8 cellular contexts compared by ENCODE assay signal in genomic region chr1:66542811-66543767, GRCh38. TPM values are rescaled to one million over a fixed set of nuclear protein-coding genes. Genes with fewer than 3 reads are reported as not detected.
DNase-seq lines count a peak whose midpoint lies in the region; ATAC-seq and TF ChIP-seq lines count a peak whose summit lies in the region.

No MANE protein-coding gene starts in this region.

- intact Hi-C loops in Calu3 (cut with micrococcal nuclease; ENCODE audit: unreplicated experiment) (no loop called here), spleen (cut with DNase I; ENCODE audit: low total_unique reads) (no loop called here)
- intact Hi-C loops in CD8-positive, alpha-beta T cell (cut with DNase I, micrococcal nuclease): no loop called here

- POLR2A ChIA-PET in CD8-positive, alpha-beta T cell (lab: Charles Lee): no interaction called here

- no peak for ATAC-seq in CD8-positive, alpha-beta T cell

- H3K9me3 ChIP-seq in CD8-positive, alpha-beta T cell (ENCODE audit: low read length): no peaks in the 10 kb centered on the region
- no peaks in the 10 kb centered on the region for H3K9me3 ChIP-seq in spleen

- H3K36me3 ChIP-seq in CD8-positive, alpha-beta T cell (ENCODE audit: insufficient read depth, low read length): no peaks in the 10 kb centered on the region
- H3K36me3 ChIP-seq in spleen: no peaks in the 10 kb centered on the region

- no peaks in the 10 kb centered on the region for H3K27me3 ChIP-seq in CD8-positive, alpha-beta T cell (ENCODE audit: insufficient read depth, low read length)
- H3K27me3 ChIP-seq in spleen (replicated peaks in 1 of 7): no peaks in the 10 kb centered on the region

- WGBS in spleen, 5 donors: 65 to 79% (median 77%) methylated on average over 8 of the region's 8 CpGs

- CTCF ChIA-PET in Calu3 (lab: Charles Lee): interaction anchor here (0.6 to 1.1 kb wide), 2 partner anchors 9 kb away, joined by 4 to 5 read pairs; partner anchors contain the start of gene SGIP1
- CTCF ChIA-PET in CD8-positive, alpha-beta T cell (lab: Charles Lee): no interaction called here

- no peak overlapping the region for H3K4me3 ChIP-seq in epithelial cell of esophagus (ENCODE audit: low read length)
- no peak overlapping the region for H3K4me3 ChIP-seq in CD8-positive, alpha-beta T cell (ENCODE audit: low read depth, low read length)
- H3K4me3 ChIP-seq in spleen: no peak overlapping the region

- peaks cover 5% of the 10 kb centered on the region for H3K9me3 Mint-ChIP-seq in Calu3 (ENCODE audit: low read depth, unreplicated experiment)
- H3K9me3 Mint-ChIP-seq in neural crest cell: no peaks in the 10 kb centered on the region
- H3K9me3 Mint-ChIP-seq in immature natural killer cell: peaks cover 0 to 3% (median 0%) of the 10 kb centered on the region in 6 donors
- no peaks in the 10 kb centered on the region for H3K9me3 Mint-ChIP-seq in CD8-positive, alpha-beta T cell

- H3K4me3 Mint-ChIP-seq in Calu3 (ENCODE audit: low read depth, unreplicated experiment) (no peak overlapping the region), neural crest cell (no peak overlapping the region), immature natural killer cell (no peak overlapping the region)
- no peak overlapping the region for H3K4me3 Mint-ChIP-seq in CD8-positive, alpha-beta T cell

- H3K27ac Mint-ChIP-seq in Calu3 (ENCODE audit: unreplicated experiment) (peak overlapping the region; percentile 24), neural crest cell (ENCODE audit: unreplicated experiment) (peak overlapping the region; percentile 90), immature natural killer cell (no peak overlapping the region)
- no peak overlapping the region for H3K27ac Mint-ChIP-seq in CD8-positive, alpha-beta T cell

- no peak for TF ChIP-seq CTCF in Calu3 (IDR thresholded peaks at IDR 0.05; ENCODE audit: unreplicated experiment)
- TF ChIP-seq CTCF in epithelial cell of esophagus (IDR thresholded peaks at IDR 0.05; ENCODE audit: insufficient read depth, low read depth, low read length, missing control alignments): no peak
- no peak for TF ChIP-seq CTCF in neural crest cell (conservative IDR thresholded peaks at IDR 0.05)
- no peak for TF ChIP-seq CTCF in CD8-positive, alpha-beta T cell (IDR thresholded peaks at IDR 0.05)
- no peak for TF ChIP-seq CTCF in spleen (IDR thresholded peaks at IDR 0.05 in 8 of 11, conservative IDR thresholded peaks at IDR 0.05 in 3 of 11)

- TF ChIP-seq POLR2A in spleen (IDR thresholded peaks at IDR 0.05): no peak

- H3K36me3 Mint-ChIP-seq in Calu3 (ENCODE audit: insufficient read depth, unreplicated experiment) (peaks cover 9% of the 10 kb centered on the region), neural crest cell (ENCODE audit: low read depth) (no peaks in the 10 kb centered on the region), immature natural killer cell (no peaks in the 10 kb centered on the region)
- H3K36me3 Mint-ChIP-seq in CD8-positive, alpha-beta T cell: no peaks in the 10 kb centered on the region

- no peaks in the 10 kb centered on the region for H3K4me1 ChIP-seq in CD8-positive, alpha-beta T cell (ENCODE audit: insufficient read depth, low read length)
- no peaks in the 10 kb centered on the region for H3K4me1 ChIP-seq in spleen

- BruUV-seq in Calu3 (replicated peaks; lab: Mats Ljungman, UMichigan): no TSS peak

- H3K27me3 Mint-ChIP-seq in Calu3 (ENCODE audit: unreplicated experiment): no peaks in the 10 kb centered on the region
- no peaks in the 10 kb centered on the region for H3K27me3 Mint-ChIP-seq in neural crest cell (ENCODE audit: low read depth)
- H3K27me3 Mint-ChIP-seq in immature natural killer cell (ENCODE audit: low read depth in 3 of 3): peaks cover 1 to 2% (median 2%) of the 10 kb centered on the region in 3 donors
- peaks cover 2% of the 10 kb centered on the region for H3K27me3 Mint-ChIP-seq in CD8-positive, alpha-beta T cell (ENCODE audit: low read depth)

- H3K27ac ChIP-seq in CD8-positive, alpha-beta T cell (ENCODE audit: low read depth, low read length): no peak overlapping the region
- H3K27ac ChIP-seq in spleen: no peak overlapping the region

- DNase-seq in Calu3 (peak; percentile 82), NCI-H345 (lab: John Stamatoyannopoulos, UW) (peak; percentile 97), epithelial cell of esophagus (ENCODE audit: low read depth) (peak; percentile 31), neural crest cell (ENCODE audit: low read depth, low spot score) (no peak), immature natural killer cell (no peak), spleen (no peak), activated gamma-delta T cell (lab: John Stamatoyannopoulos, UW) (no peak)
- no peak for DNase-seq in CD8-positive, alpha-beta T cell

- H3K4me1 Mint-ChIP-seq in Calu3 (ENCODE audit: low read depth, unreplicated experiment): peaks cover 55% of the 10 kb centered on the region
- peaks cover 10% of the 10 kb centered on the region for H3K4me1 Mint-ChIP-seq in neural crest cell
- no peaks in the 10 kb centered on the region for H3K4me1 Mint-ChIP-seq in immature natural killer cell
- H3K4me1 Mint-ChIP-seq in CD8-positive, alpha-beta T cell (ENCODE audit: low read depth): no peaks in the 10 kb centered on the region

RNA-seq across cellular contexts. Expression of gene SGIP1, which starts 9.1 kb away (rescaled TPM):
- total RNA-seq in Calu3 (2022) (not detected in 2 replicates), neural crest cell (5.3 and 5.9 TPM in 2 replicates), spleen (1 to 10 TPM in 3 of 7 donors, under 1 TPM in 2, not detected in 2; 0.60 to 1.6 (median 1.0) TPM)
- polyA plus RNA-seq in immature natural killer cell (not detected), spleen (under 1 TPM; 0.13 to 0.14 (median 0.13) TPM)
- not detected for total RNA-seq in CD8-positive, alpha-beta T cell

Comparison
In these comparisons a context has a peak if more than half of its experiments do, and no peak if none do; other contexts are left out.
1. DNase-seq: peak in Calu3 (single experiment), NCI-H345 (single experiment) and epithelial cell of esophagus (single experiment); none in neural crest cell (single experiment), immature natural killer cell (0 of 3), CD8-positive, alpha-beta T cell (0 of 7), spleen (single experiment) and activated gamma-delta T cell (single experiment).
2. H3K27ac Mint-ChIP-seq: peak in Calu3 (single experiment) and neural crest cell (single experiment); none in immature natural killer cell (0 of 6) and CD8-positive, alpha-beta T cell (single experiment).